In the genomic region with DNA sequence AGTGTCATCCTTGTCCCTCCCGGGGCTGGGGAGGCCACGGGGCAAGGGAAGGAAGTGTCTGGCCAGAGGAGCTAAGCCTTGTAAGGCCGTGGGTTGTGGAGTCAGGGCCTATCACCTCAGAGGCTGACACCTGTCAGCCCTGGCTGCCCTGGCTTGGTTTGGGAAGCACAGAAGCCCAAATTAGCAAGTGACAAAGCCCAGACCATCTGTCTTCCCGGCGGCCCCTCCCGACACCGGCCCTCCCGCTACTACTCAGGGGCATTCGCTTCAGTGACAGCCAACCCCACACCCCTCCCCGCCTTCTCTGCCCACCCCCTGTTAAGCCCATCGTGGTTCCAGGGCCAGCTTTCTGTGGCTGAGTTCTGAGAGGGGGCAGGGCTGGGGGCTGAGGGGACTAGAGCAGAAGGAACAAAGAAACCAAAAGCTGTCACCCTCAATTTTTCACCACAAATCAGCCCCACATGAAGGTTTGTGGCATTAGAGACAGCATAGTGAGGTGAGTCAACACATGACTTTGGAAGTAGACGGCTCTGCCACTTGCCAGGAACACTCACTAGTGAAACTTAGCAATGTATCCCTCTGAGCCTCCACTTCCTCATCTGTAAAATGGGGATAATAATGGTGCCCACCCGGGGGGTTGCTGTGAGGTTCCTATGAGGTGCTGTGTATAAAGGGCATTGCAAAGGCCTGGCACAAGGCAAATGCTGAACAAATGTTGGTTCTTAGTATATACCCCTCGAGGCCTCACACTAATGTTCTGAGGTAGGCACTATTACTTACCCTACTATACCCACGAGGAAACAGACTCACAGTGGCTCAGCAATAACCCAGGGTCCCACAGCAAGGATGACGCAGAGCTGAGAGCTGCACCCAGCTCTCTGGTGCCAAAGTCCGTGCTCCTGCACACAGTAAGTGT, we compare ENCODE assay signal across 18 cellular contexts. TPM values are rescaled to one million over a fixed set of nuclear protein-coding genes. Genes with fewer than 3 reads are reported as not detected.
DNase-seq lines count a peak whose midpoint lies in the region; ATAC-seq and TF ChIP-seq lines count a peak whose summit lies in the region.
"Had no signal": no experiment of that assay in that cellular context is flagged by ENCODE, and none has a peak within 500 bp of the region (broad histone marks: within the 10 kb centered on the region; RNA-seq: fewer than 3 reads in every experiment).

No MANE protein-coding gene starts in this region.

- peaks cover 4% of the 10 kb centered on the region for H3K27me3 Mint-ChIP-seq in activated naive CD8-positive, alpha-beta T cell treated with anti-CD3 and anti-CD28 coated beads, Interleukin-2, amount 50 U/mL, for 24 hours
- peaks cover 1 to 5% (median 4%) of the 10 kb centered on the region in 3 donors for H3K27me3 Mint-ChIP-seq in immature natural killer cell (ENCODE audit: low read depth in 3 of 3)

- peak overlapping the region; percentile 7 for H3K4me2 ChIP-seq in Karpas-422 (ENCODE audit: low read depth, low read length, poor library complexity, severe bottlenecking)

- no peaks in the 10 kb centered on the region; the same call in 1 of the 2 replicates for H3K79me2 ChIP-seq in Karpas-422 (ENCODE audit: low read length)

- H3K27ac ChIP-seq in Karpas-422 (ENCODE audit: low read length) (peak overlapping the region; percentile 99), suprapubic skin (no peak overlapping the region), prostate gland (no peak overlapping the region)
- H3K27ac ChIP-seq: transverse colon had no signal

- peak; percentile 73 for ATAC-seq in activated naive CD8-positive, alpha-beta T cell treated with anti-CD3 and anti-CD28 coated beads, Interleukin-2, amount 50 U/mL, for 24 hours
- ATAC-seq in GM18505 (IDR thresholded peaks at IDR 0.05; ENCODE audit: unreplicated experiment) (no peak), HG03045 (IDR thresholded peaks at IDR 0.05; ENCODE audit: unreplicated experiment) (no peak)
- ATAC-seq: mucosa of descending colon, Panc1 had no signal

- H3K4me1 ChIP-seq in Karpas-422 (ENCODE audit: low read length) (peaks cover 99% of the 10 kb centered on the region), suprapubic skin (no peaks in the 10 kb centered on the region), prostate gland (replicated peaks) (no peaks in the 10 kb centered on the region)
- H3K4me1 ChIP-seq: transverse colon had no signal

- TF ChIP-seq CTCF in suprapubic skin (IDR thresholded peaks at IDR 0.05) (no peak), prostate gland (IDR thresholded peaks at IDR 0.05) (no peak)

- H3K9ac ChIP-seq in Karpas-422 (ENCODE audit: low read length), result peak overlapping the region; percentile 41; the same call in 1 of the 2 replicates

- no peak overlapping the region for H3K4me3 Mint-ChIP-seq in activated naive CD8-positive, alpha-beta T cell treated with anti-CD3 and anti-CD28 coated beads, Interleukin-2, amount 50 U/mL, for 24 hours
- no peak overlapping the region for H3K4me3 Mint-ChIP-seq in immature natural killer cell

- H3K9me2 ChIP-seq in Karpas-422 (replicated peaks; ENCODE audit: insufficient read depth, low read length), result no peaks in the 10 kb centered on the region

- H3K9me3 ChIP-seq in Karpas-422 (ENCODE audit: low read length) (no peaks in the 10 kb centered on the region), suprapubic skin (no peaks in the 10 kb centered on the region), prostate gland (no peaks in the 10 kb centered on the region)
- H3K9me3 ChIP-seq: mucosa of descending colon, transverse colon had no signal

- H4K20me1 ChIP-seq in Karpas-422 (ENCODE audit: insufficient read depth, low read depth, low read length), result no peaks in the 10 kb centered on the region

- 85% methylated on average over 8 of the region's 17 CpGs for WGBS in suprapubic skin
- WGBS in prostate gland, result 75% methylated on average over 17 of the region's 17 CpGs

- H3K4me3 ChIP-seq in Karpas-422 (ENCODE audit: low read length) (no peak overlapping the region), suprapubic skin (no peak overlapping the region), prostate gland (no peak overlapping the region)
- H3K4me3 ChIP-seq: mucosa of descending colon, transverse colon had no signal

- TF ChIP-seq EP300 in suprapubic skin (IDR thresholded peaks at IDR 0.05), result no peak

- no peaks in the 10 kb centered on the region for H3K36me3 Mint-ChIP-seq in activated naive CD8-positive, alpha-beta T cell treated with anti-CD3 and anti-CD28 coated beads, Interleukin-2, amount 50 U/mL, for 24 hours (ENCODE audit: low read depth)
- H3K36me3 Mint-ChIP-seq in immature natural killer cell, result peaks cover 0 to 3% (median 0%) of the 10 kb centered on the region in 3 donors

- DNase-seq in DMS 273 (lab: John Stamatoyannopoulos, UW; ENCODE audit: unreplicated experiment) (peak; percentile 83), Karpas-422 (no peak), immature natural killer cell (peak; percentile 23 to 57 (median 28)), suprapubic skin (ENCODE audit: low spot score in 2 of 2) (no peak), prostate gland (ENCODE audit: low spot score) (no peak)
- DNase-seq in activated naive CD8-positive, alpha-beta T cell treated with anti-CD3 and anti-CD28 coated beads, Interleukin-2, amount 50 U/mL, for 24 hours, result peak; percentile 18
- DNase-seq: activated CD4-positive, alpha-beta T cell treated with anti-CD3 and anti-CD28 coated beads for 48 hours; activated gamma-delta T cell; foreskin melanocyte; mucosa of descending colon; NCI-H1105; stimulated activated CD4-positive, alpha-beta T cell treated with anti-CD3 and anti-CD28 coated beads, Interleukin-2, amount 100 ng/mL, for 24 hours; transverse colon had no signal

- H3K36me3 ChIP-seq in Karpas-422 (ENCODE audit: insufficient read depth, low read length), result no peaks in the 10 kb centered on the region
- H3K36me3 ChIP-seq in suprapubic skin, result no peaks in the 10 kb centered on the region
- H3K36me3 ChIP-seq in prostate gland, result no peaks in the 10 kb centered on the region
- H3K36me3 ChIP-seq: transverse colon had no signal

- H2AFZ ChIP-seq in Karpas-422 (ENCODE audit: low read length), result no peak overlapping the region

- peaks cover 3% of the 10 kb centered on the region for H3K4me1 Mint-ChIP-seq in activated naive CD8-positive, alpha-beta T cell treated with anti-CD3 and anti-CD28 coated beads, Interleukin-2, amount 50 U/mL, for 24 hours
- H3K4me1 Mint-ChIP-seq in immature natural killer cell, result peaks cover 4 to 13% of the 10 kb centered on the region in 2 donors

- intact Hi-C loops in prostate gland (cut with DNase I), result no loop called here

- H3K9me3 Mint-ChIP-seq in activated naive CD8-positive, alpha-beta T cell treated with anti-CD3 and anti-CD28 coated beads, Interleukin-2, amount 50 U/mL, for 24 hours, result no peaks in the 10 kb centered on the region
- peaks cover 0 to 2% (median 0%) of the 10 kb centered on the region in 6 donors for H3K9me3 Mint-ChIP-seq in immature natural killer cell

- no peak for TF ChIP-seq POLR2A in suprapubic skin (IDR thresholded peaks at IDR 0.05)
- TF ChIP-seq POLR2A in GM18505 (IDR thresholded peaks at IDR 0.05; ENCODE audit: borderline replicate concordance, extremely low read depth, insufficient read depth, insufficient read length), result no peak
- no peak for TF ChIP-seq POLR2A in prostate gland (IDR thresholded peaks at IDR 0.05)

- H3K27me3 ChIP-seq in Karpas-422 (ENCODE audit: low read length), result no peaks in the 10 kb centered on the region
- peaks cover 3% of the 10 kb centered on the region for H3K27me3 ChIP-seq in suprapubic skin
- no peaks in the 10 kb centered on the region for H3K27me3 ChIP-seq in prostate gland (replicated peaks; ENCODE audit: insufficient read depth)
- H3K27me3 ChIP-seq: transverse colon had no signal

- H3K27ac Mint-ChIP-seq in activated naive CD8-positive, alpha-beta T cell treated with anti-CD3 and anti-CD28 coated beads, Interleukin-2, amount 50 U/mL, for 24 hours, result no peak overlapping the region
- H3K27ac Mint-ChIP-seq in immature natural killer cell, result no peak overlapping the region

RNA-seq across cellular contexts. Expression of a gene that starts 5.1 kb away (rescaled TPM):
- total RNA-seq in Karpas-422 (2014; rRNA removed; shearing (Covaris generic); ENCODE audit: low replicate concordance), result 333 and 375 TPM in 2 replicates
- polyA plus RNA-seq in immature natural killer cell, result not detected
- total RNA-seq in suprapubic skin, result under 1 TPM in 2 of 4 donors, not detected in 2; 0.23 to 0.44 TPM
- total RNA-seq in prostate gland, result 10 to 100 TPM in 1 of 2 donors, not detected in 1; 16.9 TPM
- total RNA-seq: NCI-H460 had no signal

RNA-seq across cellular contexts. Expression of a gene that starts 27.5 kb away (rescaled TPM):
- total RNA-seq in Karpas-422 (2014; rRNA removed; shearing (Covaris generic); ENCODE audit: low replicate concordance), result 0.76 and 1.2 TPM in 2 replicates
- polyA plus RNA-seq in immature natural killer cell, result not detected
- total RNA-seq in suprapubic skin, result 100 to 1,000 TPM; 175 to 303 (median 218) TPM
- 10 to 100 TPM; 12.8 to 26.8 TPM for total RNA-seq in prostate gland
- total RNA-seq: NCI-H460; T-helper 1 cell treated with Interleukin-12 subunit alpha and Interleukin-12 subunit beta and Interleukin-4 antibody, amounts not matched to agents 30 ng/mL and 1 ng/mL, for 36 hours had no signal

RNA-seq across cellular contexts. Expression of a gene that starts 42.3 kb away (rescaled TPM):
- not detected in 2 replicates for total RNA-seq in Karpas-422 (2014; rRNA removed; shearing (Covaris generic); ENCODE audit: low replicate concordance)
- 10 to 100 TPM in 1 of 3 donors, under 1 TPM in 1, not detected in 1; 0.62 to 10.8 TPM for polyA plus RNA-seq in immature natural killer cell
- total RNA-seq in suprapubic skin (10 to 100 TPM; 31.5 to 61.1 (median 44.5) TPM), prostate gland (10 to 100 TPM; 49.7 to 73.9 TPM)

RNA-seq across cellular contexts. Expression of a gene that starts 49.2 kb away (rescaled TPM):
- 0.11 and 0.37 TPM in 2 replicates for total RNA-seq in Karpas-422 (2014; rRNA removed; shearing (Covaris generic); ENCODE audit: low replicate concordance)
- polyA plus RNA-seq in immature natural killer cell, result not detected
- 10 to 100 TPM in 3 of 4 donors, 1 to 10 TPM in 1; 7.9 to 54.6 (median 19.0) TPM for total RNA-seq in suprapubic skin
- 1 to 10 TPM; 2.2 to 3.5 TPM for total RNA-seq in prostate gland
- total RNA-seq: NCI-H460; T-helper 1 cell treated with Interleukin-12 subunit alpha and Interleukin-12 subunit beta and Interleukin-4 antibody, amounts not matched to agents 30 ng/mL and 1 ng/mL, for 36 hours had no signal

Comparison
In these comparisons a context has a peak if more than half of its experiments do, and no peak if none do; other contexts are left out.
1. DNase-seq: peak in DMS 273 (single experiment), activated naive CD8-positive, alpha-beta T cell treated with anti-CD3 and anti-CD28 coated beads, Interleukin-2, amount 50 U/mL, for 24 hours (single experiment) and immature natural killer cell (3 of 3); none in Karpas-422 (single experiment), suprapubic skin (0 of 2) and prostate gland (single experiment).
2. RNA of a gene that starts 5.1 kb away (total RNA-seq): 333 to 375 TPM in Karpas-422; 16.9 TPM in prostate gland and 0.23 to 0.44 TPM in suprapubic skin; every median in the first group is over 10 times any median in the second.
3. RNA of a gene that starts 27.5 kb away (total RNA-seq): 175 to 303 TPM in suprapubic skin; 12.8 to 26.8 TPM in prostate gland and 0.76 to 1.2 TPM in Karpas-422; every median in the first group is over 4 times any median in the second.
4. RNA of a gene that starts 42.3 kb away (total RNA-seq): 49.7 to 73.9 TPM in prostate gland and 31.5 to 61.1 TPM in suprapubic skin; not detected in Karpas-422; every median in the first group is over 10 times any median in the second.